ENCODE assay signal across 13 cellular contexts in the genomic region with DNA sequence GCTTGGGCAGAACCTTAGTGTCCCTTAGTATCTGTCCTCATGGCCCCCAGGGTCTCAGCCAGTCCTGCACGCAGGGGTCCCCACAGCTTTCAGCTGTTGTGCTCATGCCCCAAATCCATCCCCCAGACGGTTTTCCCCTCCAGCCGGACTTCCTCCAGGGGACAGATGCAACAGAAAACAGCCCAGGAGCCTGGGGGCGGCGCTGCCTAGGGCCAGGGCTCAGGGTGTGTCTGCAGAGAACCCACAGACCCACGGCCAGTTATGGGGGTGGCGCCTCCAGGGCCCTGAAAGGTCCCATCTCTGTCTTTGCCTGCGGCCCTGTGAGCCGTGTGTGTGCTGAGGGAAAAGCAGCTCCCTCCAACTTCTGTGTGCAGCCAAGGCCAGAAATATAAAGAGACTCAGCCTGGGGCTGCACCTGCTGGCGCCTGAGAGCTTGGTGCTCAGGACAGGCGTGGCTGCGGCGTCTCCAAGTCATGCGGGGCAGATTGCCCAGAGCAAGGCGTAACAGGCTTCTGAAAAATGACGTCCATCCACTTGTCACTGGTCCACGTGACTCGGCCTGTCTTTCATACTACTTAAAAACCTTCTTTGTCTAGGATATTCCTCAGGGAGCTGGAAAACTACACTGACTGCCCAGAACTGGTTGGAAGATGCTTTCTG. TPM values are rescaled to one million over a fixed set of nuclear protein-coding genes. Genes with fewer than 3 reads are reported as not detected.
DNase-seq lines count a peak whose midpoint lies in the region; ATAC-seq and TF ChIP-seq lines count a peak whose summit lies in the region.
"Had no signal": no experiment of that assay in that cellular context is flagged by ENCODE, and none has a peak within 500 bp of the region (broad histone marks: within the 10 kb centered on the region; RNA-seq: fewer than 3 reads in every experiment).

No MANE protein-coding gene starts in this region.

- TF ChIP-seq EP300 in upper lobe of left lung (IDR thresholded peaks at IDR 0.05) = no peak

- peaks cover 11% of the 10 kb centered on the region for H3K9me3 ChIP-seq in mammary epithelial cell (replicated peaks; ENCODE audit: insufficient read depth, low read length)
- no peaks in the 10 kb centered on the region for H3K9me3 ChIP-seq in upper lobe of left lung

- no peak overlapping the region for H3K27ac ChIP-seq in mammary epithelial cell (ENCODE audit: insufficient read depth, low read depth, low read length)
- H3K27ac ChIP-seq in upper lobe of left lung = peak overlapping the region in 1 of 4 donors; percentile 44
- H3K27ac ChIP-seq: HL-60, WERI-Rb-1 had no signal

- H3K4me3 Mint-ChIP-seq in MCF 10A (ENCODE audit: unreplicated experiment) = no peak overlapping the region
- H3K4me3 Mint-ChIP-seq in brain = no peak overlapping the region
- no peak overlapping the region for H3K4me3 Mint-ChIP-seq in stimulated activated naive CD8-positive, alpha-beta T cell treated with anti-CD3 and anti-CD28 coated beads, Interleukin-15, amount 100 ng/mL, for 72 hours
- H3K4me3 Mint-ChIP-seq: activated naive CD4-positive, alpha-beta T cell treated with anti-CD3 and anti-CD28 coated beads, Interleukin-2, amount 10 ng/mL, durations not matched to agents 7 days and 5 days; GM23338 had no signal

- no peaks in the 10 kb centered on the region for H3K36me3 Mint-ChIP-seq in MCF 10A (ENCODE audit: insufficient read depth, unreplicated experiment)
- H3K36me3 Mint-ChIP-seq in brain = peaks cover 36% of the 10 kb centered on the region
- H3K36me3 Mint-ChIP-seq: activated naive CD4-positive, alpha-beta T cell treated with anti-CD3 and anti-CD28 coated beads, Interleukin-2, amount 10 ng/mL, durations not matched to agents 7 days and 5 days had no signal

- in situ Hi-C loops in mammary epithelial cell (cut with MboI; ENCODE audit: low sequenced_read_pairs in 2 of 2) = no loop called here

- H3K4me1 Mint-ChIP-seq in MCF 10A (ENCODE audit: insufficient read depth, unreplicated experiment) (no peaks in the 10 kb centered on the region), brain (peaks cover 15% of the 10 kb centered on the region)
- H3K4me1 Mint-ChIP-seq in stimulated activated naive CD8-positive, alpha-beta T cell treated with anti-CD3 and anti-CD28 coated beads, Interleukin-15, amount 100 ng/mL, for 72 hours = no peaks in the 10 kb centered on the region
- H3K4me1 Mint-ChIP-seq: activated naive CD4-positive, alpha-beta T cell treated with anti-CD3 and anti-CD28 coated beads, Interleukin-2, amount 10 ng/mL, durations not matched to agents 7 days and 5 days; GM23338 had no signal

- H3K36me3 ChIP-seq in mammary epithelial cell (ENCODE audit: insufficient read depth, low read length) (no peaks in the 10 kb centered on the region), upper lobe of left lung (peaks cover 0 to 76% (median 24%) of the 10 kb centered on the region in 4 donors)

- dilution Hi-C loops in mammary epithelial cell (cut with HindIII; ENCODE audit: low sequenced_read_pairs) = loop anchor here (5.0 kb wide), 1 partner anchor 49 kb away; no protein-coding TSS in a partner anchor

- WGBS in mammary epithelial cell (ENCODE audit: low coverage, missing lambda C conversion rate) = 54% methylated on average over 17 of the region's 18 CpGs
- WGBS in upper lobe of left lung, 2 donors = 68% methylated on average over 9 to 18 of the region's 18 CpGs

- no peaks in the 10 kb centered on the region for H4K20me1 ChIP-seq in mammary epithelial cell (ENCODE audit: insufficient read depth, low read length)

- no peaks in the 10 kb centered on the region for H3K27me3 ChIP-seq in mammary epithelial cell (ENCODE audit: insufficient read depth, low read length)
- H3K27me3 ChIP-seq in upper lobe of left lung = no peaks in the 10 kb centered on the region

- POLR2A ChIA-PET in MCF 10A (lab: Yijun Ruan, JAX) = no interaction called here

- TF ChIP-seq CTCF in MCF 10A (IDR thresholded peaks at IDR 0.05; ENCODE audit: unreplicated experiment) (no peak), mammary epithelial cell (conservative IDR thresholded peaks at IDR 0.05 in 1 of 2, IDR thresholded peaks at IDR 0.05 in 1 of 2; ENCODE audit: extremely low read depth in 1 of 2, insufficient read depth in 1 of 2, low read depth in 1 of 2, low read length in 2 of 2) (no peak), brain (conservative IDR thresholded peaks at IDR 0.05) (no peak), upper lobe of left lung (IDR thresholded peaks at IDR 0.05) (no peak)

- H3K9me3 Mint-ChIP-seq in MCF 10A (ENCODE audit: unreplicated experiment) (no peaks in the 10 kb centered on the region), brain (no peaks in the 10 kb centered on the region)
- no peaks in the 10 kb centered on the region for H3K9me3 Mint-ChIP-seq in stimulated activated naive CD8-positive, alpha-beta T cell treated with anti-CD3 and anti-CD28 coated beads, Interleukin-15, amount 100 ng/mL, for 72 hours
- H3K9me3 Mint-ChIP-seq: activated naive CD4-positive, alpha-beta T cell treated with anti-CD3 and anti-CD28 coated beads, Interleukin-2, amount 10 ng/mL, durations not matched to agents 7 days and 5 days; GM23338 had no signal

- H3K4me2 ChIP-seq in mammary epithelial cell (ENCODE audit: insufficient read depth, low read depth, low read length) = no peak overlapping the region
- H3K4me2 ChIP-seq: GM23338 had no signal

- H3K27ac Mint-ChIP-seq in MCF 10A (ENCODE audit: low read depth, unreplicated experiment) (no peak overlapping the region), brain (peak overlapping the region in 4 of 5 experiments; percentile 60 to 93 (median 80))
- no peak overlapping the region for H3K27ac Mint-ChIP-seq in stimulated activated naive CD8-positive, alpha-beta T cell treated with anti-CD3 and anti-CD28 coated beads, Interleukin-15, amount 100 ng/mL, for 72 hours
- H3K27ac Mint-ChIP-seq: activated naive CD4-positive, alpha-beta T cell treated with anti-CD3 and anti-CD28 coated beads, Interleukin-2, amount 10 ng/mL, durations not matched to agents 7 days and 5 days had no signal

- ATAC-seq in upper lobe of left lung (ENCODE audit: low FRiP score in 2 of 2) = peak; percentile 81 to 82
- no peak for ATAC-seq in GM21526 (IDR thresholded peaks at IDR 0.05; ENCODE audit: low FRiP score, unreplicated experiment)
- no peak for ATAC-seq in stimulated activated naive CD8-positive, alpha-beta T cell treated with anti-CD3 and anti-CD28 coated beads, Interleukin-15, amount 100 ng/mL, for 72 hours
- no peak for ATAC-seq in GM21529 (IDR thresholded peaks at IDR 0.05; ENCODE audit: unreplicated experiment)

- no peak overlapping the region for H3K9ac ChIP-seq in mammary epithelial cell (ENCODE audit: insufficient read depth, low read length)

- intact Hi-C loops in MCF 10A (cut with micrococcal nuclease) = no loop called here
- intact Hi-C loops in mammary epithelial cell (cut with micrococcal nuclease) = no loop called here

- H3K4me1 ChIP-seq in mammary epithelial cell (ENCODE audit: insufficient read depth, low read length) (no peaks in the 10 kb centered on the region), upper lobe of left lung (peaks cover 0 to 8% (median 6%) of the 10 kb centered on the region in 4 donors)

- DNase-seq in MCF 10A (ENCODE audit: unreplicated experiment) (peak; percentile 48), mammary epithelial cell (no peak), inferior parietal cortex (ENCODE audit: extremely low spot score) (peak; percentile 68), upper lobe of left lung (peak; percentile 70 to 89)
- DNase-seq in stimulated activated naive CD8-positive, alpha-beta T cell treated with anti-CD3 and anti-CD28 coated beads, Interleukin-15, amount 100 ng/mL, for 72 hours = no peak
- DNase-seq: activated naive CD4-positive, alpha-beta T cell treated with anti-CD3 and anti-CD28 coated beads, Interleukin-2, amount 10 ng/mL, durations not matched to agents 7 days and 5 days; stimulated activated CD4-positive, alpha-beta T cell treated with anti-CD3 and anti-CD28 coated beads, Interleukin-4, amount 100 ng/mL, for 1 hour; WERI-Rb-1 had no signal

- no peak overlapping the region for H2AFZ ChIP-seq in mammary epithelial cell (ENCODE audit: low read depth, low read length)
- H2AFZ ChIP-seq: GM23338 had no signal

- H3K79me2 ChIP-seq in mammary epithelial cell (ENCODE audit: insufficient read depth, low read length) = no peaks in the 10 kb centered on the region

- CTCF ChIA-PET in MCF 10A (lab: Yijun Ruan, JAX) (interaction anchor here (0.6 to 0.7 kb wide), 2 partner anchors 46 to 502 kb away, joined by 3 read pairs; no protein-coding TSS in a partner anchor), mammary epithelial cell (lab: Charles Lee; ENCODE audit: low non-redundant PET) (no interaction called here)

- BruUV-seq in MCF 10A (replicated peaks; lab: Mats Ljungman, UMichigan) (no TSS peak), mammary epithelial cell (replicated peaks; lab: Mats Ljungman, UMichigan) (no TSS peak)

- no peak for TF ChIP-seq POLR2A in upper lobe of left lung (IDR thresholded peaks at IDR 0.05)

- no peaks in the 10 kb centered on the region for H3K27me3 Mint-ChIP-seq in MCF 10A (ENCODE audit: insufficient read depth, unreplicated experiment)
- no peaks in the 10 kb centered on the region for H3K27me3 Mint-ChIP-seq in brain
- no peaks in the 10 kb centered on the region for H3K27me3 Mint-ChIP-seq in stimulated activated naive CD8-positive, alpha-beta T cell treated with anti-CD3 and anti-CD28 coated beads, Interleukin-15, amount 100 ng/mL, for 72 hours
- H3K27me3 Mint-ChIP-seq: activated naive CD4-positive, alpha-beta T cell treated with anti-CD3 and anti-CD28 coated beads, Interleukin-2, amount 10 ng/mL, durations not matched to agents 7 days and 5 days had no signal

- H3K4me3 ChIP-seq in mammary epithelial cell (replicated peaks in 1 of 3; ENCODE audit: insufficient read depth in 1 of 3, low read depth in 2 of 3, low read length in 3 of 3) = no peak overlapping the region
- no peak overlapping the region for H3K4me3 ChIP-seq in upper lobe of left lung
- H3K4me3 ChIP-seq: GM23338 had no signal

RNA-seq across cellular contexts. Expression of a gene that starts 22.1 kb away (rescaled TPM):
- total RNA-seq in MCF 10A (2022) (not detected in 2 replicates), mammary epithelial cell (not detected), upper lobe of left lung (under 1 TPM in 1 of 6 donors, not detected in 5; 0.20 TPM)
- polyA plus RNA-seq in mammary epithelial cell (not detected), brain (ENCODE audit: insufficient read depth, low read depth, low replicate concordance) (0.25 TPM)
- polyA minus RNA-seq in mammary epithelial cell = not detected

RNA-seq across cellular contexts. Expression of a gene that starts 39.1 kb away (rescaled TPM):
- total RNA-seq in MCF 10A (2022) (not detected in 2 replicates), mammary epithelial cell (not detected), upper lobe of left lung (10 to 100 TPM in 3 of 6 donors, 1 to 10 TPM in 3; 5.3 to 25.0 (median 8.8) TPM)
- polyA plus RNA-seq in mammary epithelial cell (not detected), brain (ENCODE audit: insufficient read depth, low read depth, low replicate concordance) (0.46 TPM)
- polyA minus RNA-seq in mammary epithelial cell = not detected

Comparison
In these comparisons a context has a peak if more than half of its experiments do, and no peak if none do; other contexts are left out.
1. DNase-seq: peak in MCF 10A (single experiment), inferior parietal cortex (single experiment) and upper lobe of left lung (2 of 2); none in mammary epithelial cell (single experiment) and stimulated activated naive CD8-positive, alpha-beta T cell treated with anti-CD3 and anti-CD28 coated beads, Interleukin-15, amount 100 ng/mL, for 72 hours (0 of 2).
2. H3K27ac Mint-ChIP-seq: peak in brain (4 of 5); none in MCF 10A (single experiment) and stimulated activated naive CD8-positive, alpha-beta T cell treated with anti-CD3 and anti-CD28 coated beads, Interleukin-15, amount 100 ng/mL, for 72 hours (0 of 2).
3. ATAC-seq: peak in upper lobe of left lung (2 of 2); none in GM21526 (single experiment), stimulated activated naive CD8-positive, alpha-beta T cell treated with anti-CD3 and anti-CD28 coated beads, Interleukin-15, amount 100 ng/mL, for 72 hours (single experiment) and GM21529 (single experiment).